In the genomic region with DNA sequence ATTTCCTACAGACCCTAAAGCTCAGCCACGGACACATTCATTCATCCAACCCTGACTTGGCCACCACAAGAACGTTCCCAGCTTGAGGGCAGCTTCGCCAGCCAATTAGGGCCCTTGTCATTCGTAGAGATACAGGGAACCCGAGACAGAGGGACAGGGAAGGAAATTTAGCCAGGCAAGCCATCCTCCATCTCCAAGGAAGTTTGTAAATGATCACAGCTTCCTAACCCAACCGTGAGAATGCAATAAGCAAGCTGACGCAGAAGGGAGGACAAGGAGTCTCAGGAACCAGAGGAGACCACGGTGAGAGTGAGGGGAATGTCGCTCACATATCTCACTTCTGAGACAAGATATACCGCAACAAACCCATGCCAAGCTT, we compare ENCODE assay signal across 8 cellular contexts. TPM values are rescaled to one million over a fixed set of nuclear protein-coding genes. Genes with fewer than 3 reads are reported as not detected.
DNase-seq lines count a peak whose midpoint lies in the region; ATAC-seq lines count a peak whose summit lies in the region.

No MANE protein-coding gene starts in this region.

- DNase-seq in activated CD4-positive, alpha-beta T cell treated with anti-CD3 and anti-CD28 coated beads, Interleukin-2, amount 10 ng/mL, durations not matched to agents 24 days and 14 days, result no peak
- no peak for DNase-seq in activated CD4-positive, alpha-beta T cell treated with anti-CD3 and anti-CD28 coated beads for 1 hour
- DNase-seq in islet precursor cell, result peak; percentile 54
- DNase-seq in NCI-H2196 (lab: John Stamatoyannopoulos, UW; ENCODE audit: unreplicated experiment), result no peak

- H3K9me3 Mint-ChIP-seq in activated CD4-positive, alpha-beta T cell treated with anti-CD3 and anti-CD28 coated beads, Interleukin-2, amount 10 ng/mL, durations not matched to agents 24 days and 14 days, result no peaks in the 10 kb centered on the region
- H3K9me3 Mint-ChIP-seq in activated naive CD8-positive, alpha-beta T cell (ENCODE audit: low read depth), result no peaks in the 10 kb centered on the region

- peak overlapping the region; percentile 81 for H3K4me3 Mint-ChIP-seq in activated CD4-positive, alpha-beta T cell treated with anti-CD3 and anti-CD28 coated beads, Interleukin-2, amount 10 ng/mL, durations not matched to agents 24 days and 14 days
- peak overlapping the region; percentile 87 for H3K4me3 Mint-ChIP-seq in activated naive CD8-positive, alpha-beta T cell

- H3K27ac Mint-ChIP-seq in activated CD4-positive, alpha-beta T cell treated with anti-CD3 and anti-CD28 coated beads, Interleukin-2, amount 10 ng/mL, durations not matched to agents 24 days and 14 days, result no peak overlapping the region
- peak overlapping the region; percentile 81 for H3K27ac Mint-ChIP-seq in activated naive CD8-positive, alpha-beta T cell

- peak overlapping the region; percentile 6 for H3K27ac ChIP-seq in temporal lobe (ENCODE audit: low read depth, low read length)

- no peaks in the 10 kb centered on the region for H3K36me3 Mint-ChIP-seq in activated CD4-positive, alpha-beta T cell treated with anti-CD3 and anti-CD28 coated beads, Interleukin-2, amount 10 ng/mL, durations not matched to agents 24 days and 14 days (ENCODE audit: low read depth)
- H3K36me3 Mint-ChIP-seq in activated naive CD8-positive, alpha-beta T cell, result peaks cover 2% of the 10 kb centered on the region

- H3K4me1 Mint-ChIP-seq in activated CD4-positive, alpha-beta T cell treated with anti-CD3 and anti-CD28 coated beads, Interleukin-2, amount 10 ng/mL, durations not matched to agents 24 days and 14 days, result peaks cover 30% of the 10 kb centered on the region
- peaks cover 50% of the 10 kb centered on the region for H3K4me1 Mint-ChIP-seq in activated naive CD8-positive, alpha-beta T cell (ENCODE audit: low read depth)

- H3K27me3 Mint-ChIP-seq in activated CD4-positive, alpha-beta T cell treated with anti-CD3 and anti-CD28 coated beads, Interleukin-2, amount 10 ng/mL, durations not matched to agents 24 days and 14 days, result peaks cover 8% of the 10 kb centered on the region
- no peaks in the 10 kb centered on the region for H3K27me3 Mint-ChIP-seq in activated naive CD8-positive, alpha-beta T cell

- intact Hi-C loops in activated CD4-positive, alpha-beta T cell treated with anti-CD3 and anti-CD28 coated beads, Interleukin-2, amount 10 ng/mL, durations not matched to agents 24 days and 14 days (cut with micrococcal nuclease), result loop anchor here (1.0 to 5.0 kb wide), 4 partner anchors 41 to 413 kb away; a partner anchor contains a TSS

- ATAC-seq in GM21723 (IDR thresholded peaks at IDR 0.05; ENCODE audit: unreplicated experiment), result no peak
- ATAC-seq in GM19395 (IDR thresholded peaks at IDR 0.05; ENCODE audit: unreplicated experiment), result no peak

RNA-seq across cellular contexts. Expression of a gene that starts 1.4 kb away (rescaled TPM):
- total RNA-seq in activated CD4-positive, alpha-beta T cell treated with anti-CD3 and anti-CD28 coated beads, Interleukin-2, amount 10 ng/mL, durations not matched to agents 24 days and 14 days, result 2.6 TPM in 2 replicates
- total RNA-seq in temporal lobe, result 2.5 TPM
